ENCODE assay signal across 3 cellular contexts in the genomic region with DNA sequence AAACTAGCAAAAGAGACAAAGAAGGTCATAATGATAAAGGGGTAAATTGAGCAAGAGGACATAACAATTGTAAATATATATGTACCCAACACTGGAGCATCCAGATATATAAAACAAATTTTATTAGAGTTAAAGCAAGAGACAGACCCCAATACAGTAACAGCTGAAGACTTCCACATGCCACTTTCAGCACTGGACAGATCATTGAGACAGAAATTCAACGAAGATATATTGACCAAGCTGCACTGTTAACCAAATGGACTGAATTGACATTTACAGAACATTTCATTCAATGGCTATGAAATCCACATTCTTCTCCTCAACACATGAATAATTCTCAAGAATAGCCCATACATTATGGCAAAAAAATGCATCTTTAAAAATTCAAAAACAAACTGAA.
TF ChIP-seq lines count a peak whose summit lies in the region.

No MANE protein-coding gene starts in this region.

TF ChIP-seq in A549, 52 proteins besides CTCF, POLR2A, EP300 and RAD21 (continued from another document):
- TF ChIP-seq, protein P1, sequence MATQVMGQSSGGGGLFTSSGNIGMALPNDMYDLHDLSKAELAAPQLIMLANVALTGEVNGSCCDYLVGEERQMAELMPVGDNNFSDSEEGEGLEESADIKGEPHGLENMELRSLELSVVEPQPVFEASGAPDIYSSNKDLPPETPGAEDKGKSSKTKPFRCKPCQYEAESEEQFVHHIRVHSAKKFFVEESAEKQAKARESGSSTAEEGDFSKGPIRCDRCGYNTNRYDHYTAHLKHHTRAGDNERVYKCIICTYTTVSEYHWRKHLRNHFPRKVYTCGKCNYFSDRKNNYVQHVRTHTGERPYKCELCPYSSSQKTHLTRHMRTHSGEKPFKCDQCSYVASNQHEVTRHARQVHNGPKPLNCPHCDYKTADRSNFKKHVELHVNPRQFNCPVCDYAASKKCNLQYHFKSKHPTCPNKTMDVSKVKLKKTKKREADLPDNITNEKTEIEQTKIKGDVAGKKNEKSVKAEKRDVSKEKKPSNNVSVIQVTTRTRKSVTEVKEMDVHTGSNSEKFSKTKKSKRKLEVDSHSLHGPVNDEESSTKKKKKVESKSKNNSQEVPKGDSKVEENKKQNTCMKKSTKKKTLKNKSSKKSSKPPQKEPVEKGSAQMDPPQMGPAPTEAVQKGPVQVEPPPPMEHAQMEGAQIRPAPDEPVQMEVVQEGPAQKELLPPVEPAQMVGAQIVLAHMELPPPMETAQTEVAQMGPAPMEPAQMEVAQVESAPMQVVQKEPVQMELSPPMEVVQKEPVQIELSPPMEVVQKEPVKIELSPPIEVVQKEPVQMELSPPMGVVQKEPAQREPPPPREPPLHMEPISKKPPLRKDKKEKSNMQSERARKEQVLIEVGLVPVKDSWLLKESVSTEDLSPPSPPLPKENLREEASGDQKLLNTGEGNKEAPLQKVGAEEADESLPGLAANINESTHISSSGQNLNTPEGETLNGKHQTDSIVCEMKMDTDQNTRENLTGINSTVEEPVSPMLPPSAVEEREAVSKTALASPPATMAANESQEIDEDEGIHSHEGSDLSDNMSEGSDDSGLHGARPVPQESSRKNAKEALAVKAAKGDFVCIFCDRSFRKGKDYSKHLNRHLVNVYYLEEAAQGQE (IDR thresholded peaks at IDR 0.05) = peak; percentile 66; the same call in 1 of the 2 replicates
- TF ChIP-seq CHD4 (IDR thresholded peaks at IDR 0.05; ENCODE audit: borderline replicate concordance) = no peak
TF ChIP-seq in A549: peak in this region for 1.

TF ChIP-seq in HCT116, 20 proteins besides CTCF, POLR2A, EP300 and RAD21:
- TF ChIP-seq, protein P1 (IDR thresholded peaks at IDR 0.05; ENCODE audit: low read depth) = peak; percentile 23
- TF ChIP-seq, protein P2, sequence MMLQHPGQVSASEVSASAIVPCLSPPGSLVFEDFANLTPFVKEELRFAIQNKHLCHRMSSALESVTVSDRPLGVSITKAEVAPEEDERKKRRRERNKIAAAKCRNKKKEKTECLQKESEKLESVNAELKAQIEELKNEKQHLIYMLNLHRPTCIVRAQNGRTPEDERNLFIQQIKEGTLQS (IDR thresholded peaks at IDR 0.05) = no peak

TF ChIP-seq in Ishikawa, 13 proteins besides CTCF, POLR2A, EP300 and RAD21 (continued from another document):
- TF ChIP-seq, protein P1 (IDR thresholded peaks at IDR 0.05; ENCODE audit: low read depth) = peak; percentile 56
- TF ChIP-seq CEBPB (IDR thresholded peaks at IDR 0.05) (no peak), YY1 (IDR thresholded peaks at IDR 0.05; ENCODE audit: low read depth) (no peak)
